In genomic region chr1:23591460-23592208, GRCh38 we compare ENCODE assay signal across 1 cellular context.
TF ChIP-seq lines count a peak whose summit lies in the region.

No MANE protein-coding gene starts in this region.

TF ChIP-seq in HepG2, 621 proteins besides CTCF, POLR2A, EP300 and RAD21 (continued from another document):
- peak; percentile 80; the same call in 1 of the 2 replicates for TF ChIP-seq ZNF281 (CRISPR knock-in tag; IDR thresholded peaks at IDR 0.05; ENCODE audit: borderline replicate concordance)
- peak; percentile 61; the same call in 1 of the 2 replicates for TF ChIP-seq MTA1 (CRISPR knock-in tag; IDR thresholded peaks at IDR 0.05; ENCODE audit: borderline replicate concordance)
- TF ChIP-seq, protein P1, sequence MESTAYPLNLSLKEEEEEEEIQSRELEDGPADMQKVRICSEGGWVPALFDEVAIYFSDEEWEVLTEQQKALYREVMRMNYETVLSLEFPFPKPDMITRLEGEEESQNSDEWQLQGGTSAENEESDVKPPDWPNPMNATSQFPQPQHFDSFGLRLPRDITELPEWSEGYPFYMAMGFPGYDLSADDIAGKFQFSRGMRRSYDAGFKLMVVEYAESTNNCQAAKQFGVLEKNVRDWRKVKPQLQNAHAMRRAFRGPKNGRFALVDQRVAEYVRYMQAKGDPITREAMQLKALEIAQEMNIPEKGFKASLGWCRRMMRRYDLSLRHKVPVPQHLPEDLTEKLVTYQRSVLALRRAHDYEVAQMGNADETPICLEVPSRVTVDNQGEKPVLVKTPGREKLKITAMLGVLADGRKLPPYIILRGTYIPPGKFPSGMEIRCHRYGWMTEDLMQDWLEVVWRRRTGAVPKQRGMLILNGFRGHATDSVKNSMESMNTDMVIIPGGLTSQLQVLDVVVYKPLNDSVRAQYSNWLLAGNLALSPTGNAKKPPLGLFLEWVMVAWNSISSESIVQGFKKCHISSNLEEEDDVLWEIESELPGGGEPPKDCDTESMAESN (CRISPR knock-in tag; conservative IDR thresholded peaks at IDR 0.05) = peak; percentile 29; the same call in 1 of the 2 replicates
- TF ChIP-seq, protein P2, sequence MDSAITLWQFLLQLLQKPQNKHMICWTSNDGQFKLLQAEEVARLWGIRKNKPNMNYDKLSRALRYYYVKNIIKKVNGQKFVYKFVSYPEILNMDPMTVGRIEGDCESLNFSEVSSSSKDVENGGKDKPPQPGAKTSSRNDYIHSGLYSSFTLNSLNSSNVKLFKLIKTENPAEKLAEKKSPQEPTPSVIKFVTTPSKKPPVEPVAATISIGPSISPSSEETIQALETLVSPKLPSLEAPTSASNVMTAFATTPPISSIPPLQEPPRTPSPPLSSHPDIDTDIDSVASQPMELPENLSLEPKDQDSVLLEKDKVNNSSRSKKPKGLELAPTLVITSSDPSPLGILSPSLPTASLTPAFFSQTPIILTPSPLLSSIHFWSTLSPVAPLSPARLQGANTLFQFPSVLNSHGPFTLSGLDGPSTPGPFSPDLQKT (CRISPR knock-in tag; IDR thresholded peaks at IDR 0.05; ENCODE audit: borderline replicate concordance) = no peak
- no peak for TF ChIP-seq NONO (IDR thresholded peaks at IDR 0.05)
- TF ChIP-seq NONO (CRISPR knock-in tag; conservative IDR thresholded peaks at IDR 0.05) = 0 out of 2 replicates have a peak, but pooled peaks have one; percentile 36
- peak; percentile 86 for TF ChIP-seq ATF3 (CRISPR knock-in tag; IDR thresholded peaks at IDR 0.05)
- peak; percentile 41; the same call in 1 of the 2 replicates for TF ChIP-seq EEA1 (CRISPR knock-in tag; IDR thresholded peaks at IDR 0.05; ENCODE audit: borderline replicate concordance)
- peak; percentile 73 for TF ChIP-seq JUN (CRISPR knock-in tag; IDR thresholded peaks at IDR 0.05)
- TF ChIP-seq POLR2G (IDR thresholded peaks at IDR 0.05; ENCODE audit: low read depth, low read length) = no peak
- no peak for TF ChIP-seq ZMAT3 (CRISPR knock-in tag; conservative IDR thresholded peaks at IDR 0.05)
- TF ChIP-seq SOX6 (IDR thresholded peaks at IDR 0.05) = no peak
- TF ChIP-seq SOX6 (CRISPR knock-in tag; IDR thresholded peaks at IDR 0.05) = peak; percentile 57
- no peak for TF ChIP-seq EED (CRISPR knock-in tag; IDR thresholded peaks at IDR 0.05)
- peak; percentile 42; the same call in 1 of the 2 replicates for TF ChIP-seq SALL1 (CRISPR knock-in tag; IDR thresholded peaks at IDR 0.05)
- no peak for TF ChIP-seq SIN3B (IDR thresholded peaks at IDR 0.05; ENCODE audit: low read length)
- no peak for TF ChIP-seq ZXDC (CRISPR knock-in tag; IDR thresholded peaks at IDR 0.05)
- TF ChIP-seq CAMTA2 (CRISPR knock-in tag; IDR thresholded peaks at IDR 0.05; ENCODE audit: borderline replicate concordance) = peak; percentile 56; the same call in 1 of the 2 replicates
- TF ChIP-seq, protein P3, sequence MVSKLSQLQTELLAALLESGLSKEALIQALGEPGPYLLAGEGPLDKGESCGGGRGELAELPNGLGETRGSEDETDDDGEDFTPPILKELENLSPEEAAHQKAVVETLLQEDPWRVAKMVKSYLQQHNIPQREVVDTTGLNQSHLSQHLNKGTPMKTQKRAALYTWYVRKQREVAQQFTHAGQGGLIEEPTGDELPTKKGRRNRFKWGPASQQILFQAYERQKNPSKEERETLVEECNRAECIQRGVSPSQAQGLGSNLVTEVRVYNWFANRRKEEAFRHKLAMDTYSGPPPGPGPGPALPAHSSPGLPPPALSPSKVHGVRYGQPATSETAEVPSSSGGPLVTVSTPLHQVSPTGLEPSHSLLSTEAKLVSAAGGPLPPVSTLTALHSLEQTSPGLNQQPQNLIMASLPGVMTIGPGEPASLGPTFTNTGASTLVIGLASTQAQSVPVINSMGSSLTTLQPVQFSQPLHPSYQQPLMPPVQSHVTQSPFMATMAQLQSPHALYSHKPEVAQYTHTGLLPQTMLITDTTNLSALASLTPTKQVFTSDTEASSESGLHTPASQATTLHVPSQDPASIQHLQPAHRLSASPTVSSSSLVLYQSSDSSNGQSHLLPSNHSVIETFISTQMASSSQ (IDR thresholded peaks at IDR 0.05; ENCODE audit: low read depth) = no peak; the same call in 1 of the 2 replicates
- TF ChIP-seq, protein P3 (CRISPR knock-in tag; IDR thresholded peaks at IDR 0.05; ENCODE audit: borderline replicate concordance) = no peak
- TF ChIP-seq ZNF292 (CRISPR knock-in tag; IDR thresholded peaks at IDR 0.05; ENCODE audit: borderline replicate concordance, low read depth) = peak; percentile 83
- TF ChIP-seq AGO1 (IDR thresholded peaks at IDR 0.05; ENCODE audit: low read depth, low read length, poor library complexity, severe bottlenecking) = no peak
- no peak for TF ChIP-seq TEAD2 (CRISPR knock-in tag; IDR thresholded peaks at IDR 0.05)
- TF ChIP-seq GPN1 (CRISPR knock-in tag; IDR thresholded peaks at IDR 0.05; ENCODE audit: borderline replicate concordance) = no peak
- TF ChIP-seq ZNF354B (CRISPR knock-in tag; IDR thresholded peaks at IDR 0.05) = no peak
